ENCODE assay signal across 1 cellular context in the genomic region with DNA sequence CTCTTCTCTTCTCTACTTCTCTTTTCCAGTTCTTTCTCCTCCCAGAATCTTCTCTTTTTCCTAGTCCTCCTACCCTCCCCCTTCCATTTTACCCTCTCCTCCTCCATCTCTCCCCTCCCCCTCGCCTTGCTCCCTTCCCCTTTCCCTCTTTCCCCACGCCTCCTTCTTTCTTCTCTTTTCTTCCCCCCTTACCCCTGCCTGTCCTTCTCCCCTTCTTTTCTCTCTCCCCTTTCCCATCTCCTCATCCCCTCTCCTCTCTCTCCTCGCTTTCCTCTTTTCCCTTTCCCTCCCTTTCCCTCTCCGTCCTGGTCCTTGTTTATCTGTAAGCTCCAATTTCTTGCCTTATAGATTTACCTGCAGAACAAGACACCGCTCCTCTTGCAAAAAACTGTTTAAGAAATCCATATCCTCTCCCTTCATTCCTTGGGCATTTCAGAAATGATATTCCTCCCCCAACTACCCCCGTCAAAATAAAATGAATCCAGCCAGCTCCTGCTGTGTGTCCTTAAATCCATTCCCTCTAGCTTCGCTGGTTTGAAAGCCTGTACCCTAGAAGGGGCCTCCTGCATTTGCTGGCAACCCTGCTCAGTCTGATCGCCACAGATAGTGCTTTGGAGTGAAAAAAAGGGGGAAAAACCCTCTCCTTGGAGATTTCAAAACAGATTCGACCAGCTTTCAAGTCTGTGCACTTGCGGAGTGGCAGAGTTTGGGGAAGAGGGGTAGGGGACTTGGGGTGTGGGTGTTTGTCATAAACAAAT.
TF ChIP-seq lines count a peak whose summit lies in the region.

No MANE protein-coding gene starts in this region.

TF ChIP-seq in H1, 55 proteins besides CTCF, POLR2A, EP300 and RAD21:
- TF ChIP-seq SP2 (IDR thresholded peaks at IDR 0.05; ENCODE audit: low read length) (no peak), ZNF274 (IDR thresholded peaks at IDR 0.05; ENCODE audit: borderline replicate concordance, extremely low read depth, low read length) (no peak), NANOG (IDR thresholded peaks at IDR 0.05; ENCODE audit: insufficient read depth, low read depth, low read length, poor library complexity, severe bottlenecking) (no peak), SP1 (IDR thresholded peaks at IDR 0.05; ENCODE audit: low read depth, low read length) (no peak), E2F6 (IDR thresholded peaks at IDR 0.05) (no peak), POLR2AphosphoS5 (IDR thresholded peaks at IDR 0.05; ENCODE audit: low read depth, low read length) (no peak), HDAC6 (IDR thresholded peaks at IDR 0.05; ENCODE audit: low read depth, low read length) (no peak), ASH2L (IDR thresholded peaks at IDR 0.05; ENCODE audit: low read length) (peak; percentile 85), SIN3A (conservative IDR thresholded peaks at IDR 0.05 in 1 of 2, IDR thresholded peaks at IDR 0.05 in 1 of 2; ENCODE audit: low read depth in 1 of 2, low read length in 2 of 2) (no peak), EZH2 (IDR thresholded peaks at IDR 0.05; ENCODE audit: low read depth, low read length, severe bottlenecking) (no peak), JUN (IDR thresholded peaks at IDR 0.05; ENCODE audit: low read depth, low read length) (no peak), YY1 (IDR thresholded peaks at IDR 0.05; ENCODE audit: low read depth, low read length) (no peak), CHD7 (IDR thresholded peaks at IDR 0.05; ENCODE audit: insufficient replicate concordance, low read length) (no peak), EGR1 (IDR thresholded peaks at IDR 0.05; ENCODE audit: borderline replicate concordance, low read depth, low read length) (0 out of 2 replicates have a peak, but pooled peaks have one; percentile 17), CREB1 (IDR thresholded peaks at IDR 0.05) (no peak), RNF2 (IDR thresholded peaks at IDR 0.05; ENCODE audit: borderline replicate concordance, low read depth, low read length, missing control alignments, poor library complexity, severe bottlenecking) (no peak), TCF12 (IDR thresholded peaks at IDR 0.05; ENCODE audit: low read depth, low read length) (no peak), BACH1 (IDR thresholded peaks at IDR 0.05; ENCODE audit: low read length) (no peak), KDM1A (IDR thresholded peaks at IDR 0.05; ENCODE audit: borderline replicate concordance, low read length) (peak; percentile 36; the same call in 1 of the 2 replicates), HDAC2 (IDR thresholded peaks at IDR 0.05; ENCODE audit: borderline replicate concordance in 1 of 2, low read depth in 2 of 2, low read length in 2 of 2) (no peak), CBX8 (IDR thresholded peaks at IDR 0.05; ENCODE audit: borderline replicate concordance, low read depth, low read length) (no peak)
